ENCODE assay signal across 12 cellular contexts in the genomic region with DNA sequence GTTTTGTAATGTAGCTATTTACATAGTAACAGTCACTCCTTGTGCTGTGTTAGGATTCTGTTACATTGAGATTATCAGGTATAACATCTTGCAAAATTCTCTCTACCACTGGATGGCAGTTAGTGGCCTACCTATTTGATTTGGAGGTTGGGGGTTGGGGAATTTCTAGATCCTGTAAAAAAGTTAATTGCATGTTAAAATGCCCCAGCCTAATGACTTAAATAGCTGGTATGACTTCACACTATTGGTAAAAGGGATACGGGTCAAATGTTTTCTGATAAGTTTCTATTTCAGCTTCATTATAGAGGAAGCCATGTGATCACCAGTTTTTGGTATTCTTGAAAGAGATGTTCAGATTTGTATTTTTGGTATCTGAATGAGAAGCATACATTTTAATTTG. TPM values are rescaled to one million over a fixed set of nuclear protein-coding genes. Genes with fewer than 3 reads are reported as not detected.
DNase-seq lines count a peak whose midpoint lies in the region; ATAC-seq, FAIRE-seq and TF ChIP-seq lines count a peak whose summit lies in the region.
"Had no signal": no experiment of that assay in that cellular context is flagged by ENCODE, and none has a peak within 500 bp of the region (broad histone marks: within the 10 kb centered on the region; RNA-seq: fewer than 3 reads in every experiment).

No MANE protein-coding gene starts in this region.

- H3K4me1 Mint-ChIP-seq in effector memory CD8-positive, alpha-beta T cell (ENCODE audit: low read depth in 2 of 2): peaks cover 14% of the 10 kb centered on the region in 2 donors

- FAIRE-seq in kidney (lab: Jason Lieb, UNC): no peak

- peaks cover 12% of the 10 kb centered on the region for H3F3A ChIP-seq in SU-DHL-6 (ENCODE audit: insufficient read depth)

- peaks cover 5% of the 10 kb centered on the region; the same call in 1 of the 2 replicates for H4K20me1 ChIP-seq in SU-DHL-6 (ENCODE audit: low read depth, low read length)

- H3K9me2 ChIP-seq in SU-DHL-6 (replicated peaks; ENCODE audit: insufficient read depth, low read length): no peaks in the 10 kb centered on the region

- in situ Hi-C loops in GM13976 (cut with MboI; ENCODE audit: low sequenced_read_pairs, unreplicated experiment): no loop called here

- H3K36me3 Mint-ChIP-seq in effector memory CD8-positive, alpha-beta T cell (ENCODE audit: insufficient read depth): peaks cover 3% of the 10 kb centered on the region

- H3K27ac Mint-ChIP-seq in effector memory CD8-positive, alpha-beta T cell: no peak overlapping the region

- no peak overlapping the region for H2AFZ ChIP-seq in SU-DHL-6 (ENCODE audit: low read depth, low read length, severe bottlenecking)

- H3K4me3 Mint-ChIP-seq in effector memory CD8-positive, alpha-beta T cell: no peak overlapping the region

- H3K36me3 ChIP-seq in SU-DHL-6 (ENCODE audit: low read length) (no peaks in the 10 kb centered on the region), left lung (no peaks in the 10 kb centered on the region), kidney (ENCODE audit: control insufficient read depth in 1 of 2, insufficient read depth in 2 of 2, low read length in 2 of 2) (no peaks in the 10 kb centered on the region)

- TF ChIP-seq CTCF in GM13976 (IDR thresholded peaks at IDR 0.05; ENCODE audit: borderline replicate concordance, control extremely low read depth, extremely low read depth, insufficient read depth, missing control alignments) (no peak), SU-DHL-6 (IDR thresholded peaks at IDR 0.05; ENCODE audit: insufficient read depth, low read length, poor library complexity, severe bottlenecking) (no peak), left lung (IDR thresholded peaks at IDR 0.05) (no peak), kidney (IDR thresholded peaks at IDR 0.05; ENCODE audit: borderline replicate concordance, extremely low read depth, insufficient read depth) (no peak)

- DNase-seq in CD1c-positive myeloid dendritic cell (ENCODE audit: extremely low spot score) (peak; percentile 40), GM13976 (ENCODE audit: low spot score) (peak; percentile 24), left lung (no peak), T1000 (lab: John Stamatoyannopoulos, UW) (no peak), kidney (no peak), midbrain (lab: John Stamatoyannopoulos, UW) (no peak)
- no peak for DNase-seq in effector memory CD8-positive, alpha-beta T cell
- DNase-seq: activated CD4-positive, CD25-positive, alpha-beta regulatory T cell treated with anti-CD3 and anti-CD28 coated beads, Interleukin-2, amount 50 U/mL, for 72 hours; activated naive CD4-positive, alpha-beta T cell treated with anti-CD3 and anti-CD28 coated beads, Interleukin-2, amount 50 U/mL, for 16 hours; NCI-H1436 treated with DMSO at 0.1 percent for 48 hours; RPMI8226 had no signal

- H3K4me3 ChIP-seq in SU-DHL-6 (ENCODE audit: insufficient read depth, low read length, poor library complexity, severe bottlenecking): peak overlapping the region; percentile 60
- H3K4me3 ChIP-seq in left lung: peak overlapping the region in 1 of 2 donors; percentile 9
- no peak overlapping the region for H3K4me3 ChIP-seq in kidney (ENCODE audit: low read length in 2 of 2)

- H3K9me3 Mint-ChIP-seq in effector memory CD8-positive, alpha-beta T cell: no peaks in the 10 kb centered on the region

- H3K9me3 ChIP-seq in SU-DHL-6 (ENCODE audit: insufficient read depth, low read length): no peaks in the 10 kb centered on the region
- H3K9me3 ChIP-seq in left lung: no peaks in the 10 kb centered on the region
- H3K9me3 ChIP-seq in kidney (ENCODE audit: control insufficient read depth in 1 of 2, low read length in 2 of 2): no peaks in the 10 kb centered on the region

- H3K79me2 ChIP-seq in SU-DHL-6 (ENCODE audit: insufficient read depth, low read length): peaks cover 48% of the 10 kb centered on the region

- H3K4me1 ChIP-seq in left lung (peaks cover 16 to 83% of the 10 kb centered on the region in 2 donors), kidney (ENCODE audit: control insufficient read depth in 1 of 2, insufficient read depth in 1 of 2, low read depth in 1 of 2, low read length in 2 of 2) (peaks cover 0 to 5% of the 10 kb centered on the region in 2 donors)

- H3K9ac ChIP-seq in SU-DHL-6 (ENCODE audit: low read length) (peak overlapping the region; percentile 8; the same call in 1 of the 2 replicates), kidney (ENCODE audit: low read length in 2 of 2) (no peak overlapping the region)

- no peak overlapping the region for H3K27ac ChIP-seq in SU-DHL-6 (ENCODE audit: low read depth, low read length)
- peak overlapping the region; percentile 8 to 82 for H3K27ac ChIP-seq in left lung
- no peak overlapping the region for H3K27ac ChIP-seq in kidney (ENCODE audit: low read depth in 2 of 2, low read length in 2 of 2)

- peak overlapping the region; percentile 65 for H3K4me2 ChIP-seq in SU-DHL-6 (ENCODE audit: low read depth, low read length, poor library complexity, severe bottlenecking)

- ATAC-seq in left lung: peak; percentile 19
- no peak for ATAC-seq in effector memory CD8-positive, alpha-beta T cell (replicated peaks)

- no peaks in the 10 kb centered on the region for H3K27me3 ChIP-seq in SU-DHL-6 (ENCODE audit: low read length)
- peaks cover 0 to 4% of the 10 kb centered on the region in 2 donors for H3K27me3 ChIP-seq in left lung

- intact Hi-C loops in left lung (cut with DNase I): no loop called here
- intact Hi-C loops in kidney (cut with DNase I): no loop called here

- H3K27me3 Mint-ChIP-seq in effector memory CD8-positive, alpha-beta T cell: peaks cover 52 to 55% of the 10 kb centered on the region in 2 donors

RNA-seq across cellular contexts. Expression of gene GRK3, which starts 2.8 kb away (rescaled TPM):
- total RNA-seq in left lung: 10 to 100 TPM; 26.3 to 33.9 TPM
- 11.5 TPM for total RNA-seq in kidney
- polyA plus RNA-seq in kidney (ENCODE audit: insufficient read depth, low read depth, low replicate concordance): 1.6 TPM

Comparison
In these comparisons a context has a peak if more than half of its experiments do, and no peak if none do; other contexts are left out.
1. DNase-seq: peak in CD1c-positive myeloid dendritic cell (single experiment) and GM13976 (single experiment); none in left lung (0 of 2), effector memory CD8-positive, alpha-beta T cell (0 of 3), T1000 (single experiment), kidney (single experiment) and midbrain (single experiment).
2. H3K27ac ChIP-seq: peak in left lung (2 of 2); none in SU-DHL-6 (single experiment) and kidney (0 of 2).